1 cellular context compared by ENCODE assay signal in genomic region chr20:50014570-50015562, GRCh38.
TF ChIP-seq lines count a peak whose summit lies in the region.

No MANE protein-coding gene starts in this region.

TF ChIP-seq in H1, 55 proteins besides CTCF, POLR2A, EP300 and RAD21:
- TF ChIP-seq E2F6 (IDR thresholded peaks at IDR 0.05): peak; percentile 38; the same call in 1 of the 2 replicates
- TF ChIP-seq GTF2F1 (IDR thresholded peaks at IDR 0.05; ENCODE audit: borderline replicate concordance, low read depth, low read length): no peak
- no peak for TF ChIP-seq KDM5A (IDR thresholded peaks at IDR 0.05; ENCODE audit: low read length)
- TF ChIP-seq TEAD4 (IDR thresholded peaks at IDR 0.05; ENCODE audit: low read depth, low read length): no peak
- TF ChIP-seq CEBPB (IDR thresholded peaks at IDR 0.05; ENCODE audit: low read depth, low read length): no peak
- no peak for TF ChIP-seq TAF1 (IDR thresholded peaks at IDR 0.05; ENCODE audit: low read depth, low read length)
- TF ChIP-seq TAF7 (optimal IDR thresholded peaks at IDR 0.05; ENCODE audit: borderline replicate concordance, low read depth, low read length): no peak
TF ChIP-seq in H1: peak in this region for 1.
